ENCODE assay signal across 1 cellular context in genomic region chr11:9399466-9399865, GRCh38.
TF ChIP-seq lines count a peak whose summit lies in the region.

No MANE protein-coding gene starts in this region.

TF ChIP-seq in GM12878, 131 proteins besides CTCF, POLR2A, EP300 and RAD21:
- TF ChIP-seq JUNB (IDR thresholded peaks at IDR 0.05) (no peak), NFIC (IDR thresholded peaks at IDR 0.05; ENCODE audit: low read depth, low read length) (no peak), SRF (IDR thresholded peaks at IDR 0.05; ENCODE audit: low read depth in 2 of 2, low read length in 2 of 2) (no peak)
